17 cellular contexts compared by ENCODE assay signal in genomic region chr21:29238052-29238966, GRCh38.
DNase-seq lines count a peak whose midpoint lies in the region; ATAC-seq, FAIRE-seq and TF ChIP-seq lines count a peak whose summit lies in the region.
"Had no signal": no experiment of that assay in that cellular context is flagged by ENCODE, and none has a peak within 500 bp of the region (broad histone marks: within the 10 kb centered on the region; RNA-seq: fewer than 3 reads in every experiment).

No MANE protein-coding gene starts in this region.

- intact Hi-C loops in K562 (cut with micrococcal nuclease), result loop anchor here (10.0 kb wide), 1 partner anchor 606 kb away; no protein-coding TSS in a partner anchor
- intact Hi-C loops in heart left ventricle (cut with DNase I), result no loop called here
- intact Hi-C loops in upper lobe of right lung (cut with DNase I), result no loop called here
- intact Hi-C loops in natural killer cell (cut with micrococcal nuclease), result loop anchor here (10.0 kb wide), 1 partner anchor 136 kb away; no protein-coding TSS in a partner anchor

- H3K27me3 Mint-ChIP-seq in natural killer cell (ENCODE audit: low read depth in 2 of 2) (no peaks in the 10 kb centered on the region), progenitor cell of endocrine pancreas (no peaks in the 10 kb centered on the region)
- H3K27me3 Mint-ChIP-seq: naive B cell had no signal

- H3K9me1 ChIP-seq in K562 (ENCODE audit: control insufficient read depth, insufficient read depth, low read length), result no peaks in the 10 kb centered on the region

- no TSS peak for BruUV-seq in K562 (replicated peaks; lab: Mats Ljungman, UMichigan)

- H3K27me3 ChIP-seq in K562 (ENCODE audit: control insufficient read depth in 2 of 2, insufficient read depth in 2 of 2, low read length in 2 of 2), result peaks cover 13 to 19% of the 10 kb centered on the region in 2 experiments
- H3K27me3 ChIP-seq in heart left ventricle, result no peaks in the 10 kb centered on the region
- H3K27me3 ChIP-seq in upper lobe of right lung, result no peaks in the 10 kb centered on the region
- H3K27me3 ChIP-seq: thyroid gland had no signal

- H3K79me2 ChIP-seq in K562 (ENCODE audit: control insufficient read depth, insufficient read depth, low read length), result no peaks in the 10 kb centered on the region

- no peak overlapping the region for H3K27ac ChIP-seq in K562 (ENCODE audit: extremely low read depth, low read depth, low read length)
- H3K27ac ChIP-seq in heart left ventricle, result peak overlapping the region in 4 of 12 donors; percentile 7 to 83 (median 16)
- peak overlapping the region; percentile 45 for H3K27ac ChIP-seq in upper lobe of right lung
- H3K27ac ChIP-seq: thyroid gland had no signal

- no peak for FAIRE-seq in K562 (lab: Jason Lieb, UNC)

- CTCF ChIA-PET in K562 (lab: Yijun Ruan, JAX; ENCODE audit: low intra/inter-chr PET ratio), result no interaction called here

- no peak for TF ChIP-seq POLR2A in K562 (conservative IDR thresholded peaks at IDR 0.05)
- no peak for TF ChIP-seq POLR2A in heart left ventricle (IDR thresholded peaks at IDR 0.05)

- H3K27ac Mint-ChIP-seq in natural killer cell (no peak overlapping the region), progenitor cell of endocrine pancreas (no peak overlapping the region)

- TF ChIP-seq EP300 in K562 (IDR thresholded peaks at IDR 0.05; ENCODE audit: low read length), result no peak

- TF ChIP-seq CTCF in K562 (IDR thresholded peaks at IDR 0.05 in 2 of 3, conservative IDR thresholded peaks at IDR 0.05 in 1 of 3; ENCODE audit: insufficient read depth in 2 of 3, low read depth in 1 of 3, low read length in 3 of 3) (no peak), heart left ventricle (IDR thresholded peaks at IDR 0.05) (no peak), upper lobe of right lung (IDR thresholded peaks at IDR 0.05) (no peak), natural killer cell (IDR thresholded peaks at IDR 0.05) (no peak), progenitor cell of endocrine pancreas (IDR thresholded peaks at IDR 0.05; ENCODE audit: unreplicated experiment) (no peak)

- H3K36me3 Mint-ChIP-seq in natural killer cell, result no peaks in the 10 kb centered on the region
- H3K36me3 Mint-ChIP-seq in progenitor cell of endocrine pancreas (ENCODE audit: insufficient read depth), result peaks cover 2% of the 10 kb centered on the region
- H3K36me3 Mint-ChIP-seq: naive B cell had no signal

- POLR2A ChIA-PET in K562 (lab: Yijun Ruan, JAX), result interaction anchor here (1.1 kb wide), 1 partner anchor 9 kb away, joined by 4 read pairs; no protein-coding TSS in a partner anchor

- H3K4me3 Mint-ChIP-seq in natural killer cell, result no peak overlapping the region
- H3K4me3 Mint-ChIP-seq in progenitor cell of endocrine pancreas (ENCODE audit: low read depth), result no peak overlapping the region

- H3K9ac ChIP-seq in K562 (ENCODE audit: insufficient read depth in 1 of 2, low read depth in 2 of 2, low read length in 2 of 2), result no peak overlapping the region

- under 1% methylated on average over 6 of the region's 6 CpGs for WGBS in K562 (ENCODE audit: insufficient coverage, low coverage, missing lambda C conversion rate)
- 83 to 87% (median 85%) methylated on average over 6 of the region's 6 CpGs for WGBS in heart left ventricle, 4 donors

- no peak overlapping the region for H3K4me2 ChIP-seq in K562 (ENCODE audit: insufficient read depth, low read length)

- DNase-seq in NCI-H1092 treated with DMSO at 0.1 percent for 48 hours (lab: John Stamatoyannopoulos, UW) (peak; percentile 70), NCI-H1092 (lab: John Stamatoyannopoulos, UW) (no peak), K562 (ENCODE audit: extremely low read depth in 1 of 4, low spot score in 3 of 4) (no peak), heart left ventricle (no peak), upper lobe of right lung (no peak), natural killer cell (no peak), SHP77 treated with DMSO at 0.1 percent for 48 hours (lab: John Stamatoyannopoulos, UW) (no peak), progenitor cell of endocrine pancreas (ENCODE audit: low spot score, unreplicated experiment) (no peak)
- DNase-seq: activated CD4-positive, alpha-beta T cell treated with anti-CD3 and anti-CD28 coated beads for 1 hour; caudate nucleus; DMS53; naive B cell; NCI-H1694; thyroid gland had no signal

- H3K9me3 ChIP-seq in K562 (replicated peaks; ENCODE audit: control insufficient read depth, insufficient read depth, low read depth, low read length) (no peaks in the 10 kb centered on the region), heart left ventricle (no peaks in the 10 kb centered on the region), upper lobe of right lung (no peaks in the 10 kb centered on the region)
- H3K9me3 ChIP-seq: thyroid gland had no signal

- H3K4me1 Mint-ChIP-seq in natural killer cell (peaks cover 0 to under 1% of the 10 kb centered on the region in 2 donors), progenitor cell of endocrine pancreas (ENCODE audit: low read depth) (peaks cover 12% of the 10 kb centered on the region)

- no peak for TF ChIP-seq RAD21 in K562 (CRISPR knock-in tag; conservative IDR thresholded peaks at IDR 0.05 in 1 of 2, IDR thresholded peaks at IDR 0.05 in 1 of 2)

- in situ Hi-C loops in K562 (cut with MboI), result no loop called here

- ATAC-seq in K562 (no peak), heart left ventricle (peak in 3 of 4 donors; percentile 29 to 39 (median 36)), upper lobe of right lung (peak; percentile 78), natural killer cell (no peak)
- ATAC-seq: esophagus mucosa, HCT116 had no signal

- H3K4me1 ChIP-seq in K562 (replicated peaks in 1 of 2; ENCODE audit: control insufficient read depth in 2 of 2, insufficient read depth in 2 of 2, low read length in 2 of 2) (no peaks in the 10 kb centered on the region), heart left ventricle (peaks cover 0 to 61% (median 8%) of the 10 kb centered on the region in 12 donors), upper lobe of right lung (peaks cover 12% of the 10 kb centered on the region)

- H3K36me3 ChIP-seq in K562 (ENCODE audit: control insufficient read depth, insufficient read depth, low read length), result no peaks in the 10 kb centered on the region
- no peaks in the 10 kb centered on the region for H3K36me3 ChIP-seq in heart left ventricle
- H3K36me3 ChIP-seq in upper lobe of right lung, result no peaks in the 10 kb centered on the region
- H3K36me3 ChIP-seq: thyroid gland had no signal

- H3K4me3 ChIP-seq in K562 (no peak overlapping the region), heart left ventricle (no peak overlapping the region), upper lobe of right lung (no peak overlapping the region)
- H3K4me3 ChIP-seq: skin epidermis, thyroid gland had no signal

- H4K20me1 ChIP-seq in K562 (replicated peaks; ENCODE audit: control insufficient read depth, insufficient read depth, low read length), result no peaks in the 10 kb centered on the region

- H3K9me3 Mint-ChIP-seq in natural killer cell (no peaks in the 10 kb centered on the region), progenitor cell of endocrine pancreas (ENCODE audit: low read depth) (peaks cover 5% of the 10 kb centered on the region)

- H2AFZ ChIP-seq in K562 (ENCODE audit: low read depth, low read length), result no peak overlapping the region

TF ChIP-seq in K562, 482 proteins besides CTCF, POLR2A, EP300 and RAD21 (continues in another document):
- TF ChIP-seq TRIM28 (IDR thresholded peaks at IDR 0.05) (no peak), ZBTB33 (CRISPR knock-in tag; IDR thresholded peaks at IDR 0.05) (no peak), FOXJ2 (tag; IDR thresholded peaks at IDR 0.05) (0 out of 2 replicates have a peak, but pooled peaks have one; percentile 33), NFXL1 (CRISPR knock-in tag; IDR thresholded peaks at IDR 0.05) (no peak), NONO (IDR thresholded peaks at IDR 0.05; ENCODE audit: low read depth in 2 of 2, low read length in 1 of 2) (no peak), ZNF217 (CRISPR knock-in tag; IDR thresholded peaks at IDR 0.05) (no peak), ZNF24 (IDR thresholded peaks at IDR 0.05) (no peak), FOXP1 (CRISPR knock-in tag; IDR thresholded peaks at IDR 0.05) (no peak), RFX7 (CRISPR knock-in tag; IDR thresholded peaks at IDR 0.05) (no peak), RUNX1 (IDR thresholded peaks at IDR 0.05; ENCODE audit: low read depth) (no peak), HDGF (IDR thresholded peaks at IDR 0.05) (no peak), ARNT (IDR thresholded peaks at IDR 0.05) (no peak), MCM5 (IDR thresholded peaks at IDR 0.05; ENCODE audit: low read depth) (no peak), MAFF (IDR thresholded peaks at IDR 0.05; ENCODE audit: low read length) (no peak)

Comparison
In these comparisons a context has a peak if more than half of its experiments do, and no peak if none do; other contexts are left out.
1. ATAC-seq: peak in heart left ventricle (3 of 4) and upper lobe of right lung (single experiment); none in K562 (single experiment) and natural killer cell (0 of 3).
2. intact Hi-C loops: an anchor here in K562 (10.0 kb wide) and natural killer cell (10.0 kb wide); none called in heart left ventricle and upper lobe of right lung.